Comparison of ENCODE assay signal across 9 cellular contexts in the genomic region with DNA sequence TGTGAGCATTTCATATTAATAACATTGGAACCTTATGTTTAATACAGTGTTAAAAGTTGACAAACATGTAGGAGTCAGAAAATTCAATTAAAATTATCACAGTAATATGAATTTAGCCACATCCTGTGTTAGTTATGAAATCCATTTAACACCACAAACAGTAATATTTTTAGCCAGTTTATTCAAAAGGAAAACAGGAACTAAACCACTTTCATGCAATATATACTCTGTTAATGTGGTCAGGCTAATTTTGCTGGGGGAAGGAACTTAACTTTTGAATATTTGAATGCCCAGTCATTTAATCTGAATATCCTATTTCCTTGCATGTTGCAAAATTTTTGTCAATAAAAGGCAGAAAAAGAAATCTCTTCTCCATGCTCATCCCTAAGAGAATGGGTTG.
DNase-seq lines count a peak whose midpoint lies in the region; ATAC-seq lines count a peak whose summit lies in the region.
"Had no signal": no experiment of that assay in that cellular context is flagged by ENCODE, and none has a peak within 500 bp of the region (broad histone marks: within the 10 kb centered on the region; RNA-seq: fewer than 3 reads in every experiment).

No MANE protein-coding gene starts in this region.

- ATAC-seq in GM21447 (IDR thresholded peaks at IDR 0.05; ENCODE audit: unreplicated experiment) (peak; percentile 86), HG03571 (IDR thresholded peaks at IDR 0.05; ENCODE audit: unreplicated experiment) (peak; percentile 67)
- no peak for ATAC-seq in activated CD4-positive, CD25-positive, alpha-beta regulatory T cell treated with anti-CD3 and anti-CD28 coated beads, Interleukin-2, amount 50 U/mL, for 24 hours

- H3K27ac ChIP-seq in epithelial cell of prostate: peak overlapping the region; percentile 82

- peak; percentile 86 for DNase-seq in GF-D8 (lab: John Stamatoyannopoulos, UW)
- no peak for DNase-seq in epithelial cell of prostate (ENCODE audit: low read depth, low spot score)
- no peak for DNase-seq in NCI-H2196 (lab: John Stamatoyannopoulos, UW; ENCODE audit: unreplicated experiment)
- no peak for DNase-seq in NCI-H526 treated with DMSO at 0.1 percent for 48 hours (lab: John Stamatoyannopoulos, UW)
- DNase-seq in activated CD4-positive, CD25-positive, alpha-beta regulatory T cell (lab: John Stamatoyannopoulos, UW): no peak
- DNase-seq: hypothalamus had no signal

Comparison
In these comparisons a context has a peak if more than half of its experiments do, and no peak if none do; other contexts are left out.
1. ATAC-seq: peak in GM21447 (single experiment) and HG03571 (single experiment); none in activated CD4-positive, CD25-positive, alpha-beta regulatory T cell treated with anti-CD3 and anti-CD28 coated beads, Interleukin-2, amount 50 U/mL, for 24 hours (0 of 2).